In genomic region chr5:147453901-147454814, GRCh38 we compare ENCODE assay signal across 8 cellular contexts. TPM values are rescaled to one million over a fixed set of nuclear protein-coding genes. Genes with fewer than 3 reads are reported as not detected.
DNase-seq lines count a peak whose midpoint lies in the region; ATAC-seq, FAIRE-seq and TF ChIP-seq lines count a peak whose summit lies in the region.

No MANE protein-coding gene starts in this region.

- H3K9me2 ChIP-seq in neural cell (ENCODE audit: insufficient read depth, low read length), result no peaks in the 10 kb centered on the region

- TF ChIP-seq RAD21 in neural cell (conservative IDR thresholded peaks at IDR 0.05), result peak; percentile 86

- H3K9ac ChIP-seq in neural cell (ENCODE audit: low read length), result peak overlapping the region; percentile 99

- H4K20me1 ChIP-seq in neural cell (ENCODE audit: insufficient read depth), result peaks cover 12% of the 10 kb centered on the region

- peaks cover 55% of the 10 kb centered on the region for H3K79me2 ChIP-seq in neural cell (replicated peaks; ENCODE audit: insufficient read depth, low read length)

- no peaks in the 10 kb centered on the region for H3K9me3 Mint-ChIP-seq in stimulated activated naive CD8-positive, alpha-beta T cell treated with anti-CD3 and anti-CD28 coated beads, Interleukin-15, Interleukin-2, amounts not matched to agents 100 ng/mL and 50 ng/mL, for 24 hours

- in situ Hi-C loops in KBM-7 (cut with MboI; ENCODE audit: low pct_unique_long_range_greater_than_20kb, low sequenced_read_pairs), result no loop called here

- H3K36me3 ChIP-seq in neural cell (ENCODE audit: insufficient read depth, low read length), result no peaks in the 10 kb centered on the region

- H3K4me1 Mint-ChIP-seq in stimulated activated naive CD8-positive, alpha-beta T cell treated with anti-CD3 and anti-CD28 coated beads, Interleukin-15, Interleukin-2, amounts not matched to agents 100 ng/mL and 50 ng/mL, for 24 hours (ENCODE audit: low read depth), result peaks cover 10% of the 10 kb centered on the region

- H3K4me2 ChIP-seq in neural cell (ENCODE audit: low read length), result peak overlapping the region; percentile 78

- no peaks in the 10 kb centered on the region for H3K27me3 ChIP-seq in neural cell (ENCODE audit: insufficient read depth, low read depth, low read length)

- ATAC-seq in GM21737 (IDR thresholded peaks at IDR 0.05; ENCODE audit: unreplicated experiment), result peak; percentile 83

- peaks cover 85% of the 10 kb centered on the region for H3K27me3 Mint-ChIP-seq in stimulated activated naive CD8-positive, alpha-beta T cell treated with anti-CD3 and anti-CD28 coated beads, Interleukin-15, Interleukin-2, amounts not matched to agents 100 ng/mL and 50 ng/mL, for 24 hours

- peak overlapping the region; percentile 98 for H3K27ac ChIP-seq in neural cell (ENCODE audit: low read length)

- peak; percentile 98 for TF ChIP-seq CTCF in neural cell (IDR thresholded peaks at IDR 0.05; ENCODE audit: poor library complexity, severe bottlenecking)

- no peak for FAIRE-seq in RCC 7860 (lab: Jason Lieb, UNC)

- H2AFZ ChIP-seq in neural cell (ENCODE audit: low read depth, low read length), result peak overlapping the region; percentile 58

- H3K27ac Mint-ChIP-seq in stimulated activated naive CD8-positive, alpha-beta T cell treated with anti-CD3 and anti-CD28 coated beads, Interleukin-15, Interleukin-2, amounts not matched to agents 100 ng/mL and 50 ng/mL, for 24 hours, result peak overlapping the region; percentile 47

- peaks cover 12% of the 10 kb centered on the region for H3F3A ChIP-seq in neural cell (ENCODE audit: insufficient read depth, low read length, poor library complexity, severe bottlenecking)

- H3K9me3 ChIP-seq in neural cell (ENCODE audit: low read length), result no peaks in the 10 kb centered on the region

- no peaks in the 10 kb centered on the region for H3K36me3 Mint-ChIP-seq in stimulated activated naive CD8-positive, alpha-beta T cell treated with anti-CD3 and anti-CD28 coated beads, Interleukin-15, Interleukin-2, amounts not matched to agents 100 ng/mL and 50 ng/mL, for 24 hours (ENCODE audit: low read depth)

- DNase-seq in DMS53 treated with DMSO at 0.1 percent for 48 hours (lab: John Stamatoyannopoulos, UW; ENCODE audit: unreplicated experiment) (peak; percentile 42), KBM-7 (peak; percentile 84), RCC 7860 (ENCODE audit: low spot score) (peak; percentile 50), fibroblast of the conjunctiva (ENCODE audit: low read depth) (peak; percentile 87)
- DNase-seq in activated effector memory CD4-positive, alpha-beta T cell treated with anti-CD3 and anti-CD28 coated beads, Interleukin-2, amount 50 U/mL, for 16 hours, result peak; percentile 86

- peak overlapping the region; percentile 89 for H3K4me3 Mint-ChIP-seq in stimulated activated naive CD8-positive, alpha-beta T cell treated with anti-CD3 and anti-CD28 coated beads, Interleukin-15, Interleukin-2, amounts not matched to agents 100 ng/mL and 50 ng/mL, for 24 hours

- TF ChIP-seq EP300 in neural cell (conservative IDR thresholded peaks at IDR 0.05; ENCODE audit: poor library complexity, severe bottlenecking), result peak; percentile 56

- H3K4me3 ChIP-seq in neural cell (ENCODE audit: low read length), result peak overlapping the region; percentile 90

TF ChIP-seq in neural cell, 6 proteins besides CTCF, POLR2A, EP300 and RAD21:
- TF ChIP-seq TAF1 (IDR thresholded peaks at IDR 0.05; ENCODE audit: low read depth) (peak; percentile 84), MXI1 (conservative IDR thresholded peaks at IDR 0.05; ENCODE audit: poor library complexity, severe bottlenecking) (peak; percentile 72), POLR2AphosphoS5 (IDR thresholded peaks at IDR 0.05) (peak; percentile 61), EZH2 (IDR thresholded peaks at IDR 0.05; ENCODE audit: borderline replicate concordance, insufficient read depth, low read length, poor library complexity, severe bottlenecking) (no peak), REST (IDR thresholded peaks at IDR 0.05; ENCODE audit: borderline replicate concordance) (peak; percentile 55), SMC3 (conservative IDR thresholded peaks at IDR 0.05; ENCODE audit: poor library complexity) (peak; percentile 96)

RNA-seq across cellular contexts. Expression of gene DPYSL3, which starts 55.7 kb away (rescaled TPM):
- 689 and 736 TPM in 2 replicates for polyA plus RNA-seq in neural cell
- 1,042 and 1,116 TPM in 2 replicates for polyA minus RNA-seq in neural cell

Comparison
In these comparisons a context has a peak if more than half of its experiments do, and no peak if none do; other contexts are left out.
1. Peak in every context shown above with its lines: DNase-seq, ATAC-seq, H3K4me3 ChIP-seq and H3K27ac ChIP-seq.